In genomic region chr2:25939257-25939668, GRCh38 we compare ENCODE assay signal across 14 cellular contexts. TPM values are rescaled to one million over a fixed set of nuclear protein-coding genes. Genes with fewer than 3 reads are reported as not detected.
DNase-seq lines count a peak whose midpoint lies in the region; ATAC-seq, FAIRE-seq and TF ChIP-seq lines count a peak whose summit lies in the region.
"Had no signal": no experiment of that assay in that cellular context is flagged by ENCODE, and none has a peak within 500 bp of the region (broad histone marks: within the 10 kb centered on the region; RNA-seq: fewer than 3 reads in every experiment).

No MANE protein-coding gene starts in this region.

- H3K4me1 Mint-ChIP-seq in GM23338, result no peaks in the 10 kb centered on the region
- H3K4me1 Mint-ChIP-seq: naive B cell had no signal

- no peak overlapping the region for H2AFZ ChIP-seq in GM23338
- H2AFZ ChIP-seq in MM.1S (ENCODE audit: low read length), result no peak overlapping the region

- H4K20me1 ChIP-seq in GM23338 (replicated peaks; ENCODE audit: insufficient read depth), result peaks cover 6% of the 10 kb centered on the region; the same call in 1 of the 2 replicates
- H4K20me1 ChIP-seq in MM.1S (ENCODE audit: insufficient read depth, low read length), result no peaks in the 10 kb centered on the region

- H3K9me2 ChIP-seq in GM23338 (ENCODE audit: insufficient read depth) (no peaks in the 10 kb centered on the region), MM.1S (replicated peaks; ENCODE audit: insufficient read depth, low read length) (no peaks in the 10 kb centered on the region)

- H3K9me3 ChIP-seq in kidney (ENCODE audit: control insufficient read depth in 1 of 2, low read length in 2 of 2) (no peaks in the 10 kb centered on the region), gastrocnemius medialis (no peaks in the 10 kb centered on the region), MM.1S (replicated peaks; ENCODE audit: insufficient read depth, low read length) (no peaks in the 10 kb centered on the region)

- in situ Hi-C loops in gastrocnemius medialis (cut with MboI; ENCODE audit: low sequenced_read_pairs in 4 of 4), result no loop called here

- H3K4me2 ChIP-seq in GM23338 (no peak overlapping the region), MM.1S (ENCODE audit: low read depth, low read length) (no peak overlapping the region)

- H3K4me1 ChIP-seq in GM23338 (ENCODE audit: insufficient read depth), result no peaks in the 10 kb centered on the region
- peaks cover 0 to 4% of the 10 kb centered on the region in 2 donors for H3K4me1 ChIP-seq in kidney (ENCODE audit: control insufficient read depth in 1 of 2, insufficient read depth in 1 of 2, low read depth in 1 of 2, low read length in 2 of 2)
- peaks cover 28 to 32% of the 10 kb centered on the region in 2 donors for H3K4me1 ChIP-seq in gastrocnemius medialis
- H3K4me1 ChIP-seq in MM.1S (ENCODE audit: low read length), result no peaks in the 10 kb centered on the region

- H3K4me3 Mint-ChIP-seq in GM23338, result no peak overlapping the region
- H3K4me3 Mint-ChIP-seq: activated T-helper 1 cell treated with anti-CD3 and anti-CD28 coated beads, Interleukin-12 subunit alpha, Interleukin-12 subunit beta, Interleukin-2, Interleukin-4 antibody, amounts not matched to agents 30 ng/mL and 10 ng/mL and 1 ng/mL, durations not matched to agents 14 hours and 24 hours and 36 hours; naive B cell had no signal

- no peak overlapping the region for H3K9ac ChIP-seq in kidney (ENCODE audit: low read length in 2 of 2)
- no peak overlapping the region for H3K9ac ChIP-seq in MM.1S (ENCODE audit: low read length)

- no peaks in the 10 kb centered on the region for H3K79me2 ChIP-seq in GM23338 (replicated peaks; ENCODE audit: insufficient read depth)
- H3K79me2 ChIP-seq in MM.1S (ENCODE audit: low read length), result no peaks in the 10 kb centered on the region

- no peak for DNase-seq in GM23338 (ENCODE audit: low spot score)
- DNase-seq in cerebellar nuclear complex (lab: John Stamatoyannopoulos, UW), result peak; percentile 64 to 74
- peak; percentile 21 for DNase-seq in kidney
- no peak for DNase-seq in gastrocnemius medialis
- no peak for DNase-seq in MM.1S
- DNase-seq in NCI-H510A treated with DMSO at 0.1 percent for 48 hours (lab: John Stamatoyannopoulos, UW), result no peak
- no peak for DNase-seq in hypothalamus (lab: John Stamatoyannopoulos, UW)
- DNase-seq in NCI-H1092 (lab: John Stamatoyannopoulos, UW), result no peak
- DNase-seq: cortex of kidney, IMR-90, naive B cell, NCI-H2107, NCI-H774 had no signal

- H3K27me3 ChIP-seq in GM23338 (ENCODE audit: insufficient read depth), result no peaks in the 10 kb centered on the region
- H3K27me3 ChIP-seq in gastrocnemius medialis, result no peaks in the 10 kb centered on the region
- H3K27me3 ChIP-seq in MM.1S (replicated peaks; ENCODE audit: insufficient read depth, low read length), result no peaks in the 10 kb centered on the region

- FAIRE-seq in kidney (lab: Jason Lieb, UNC), result no peak

- TF ChIP-seq CTCF in GM23338 (conservative IDR thresholded peaks at IDR 0.05; ENCODE audit: low read depth in 2 of 2) (no peak), kidney (IDR thresholded peaks at IDR 0.05; ENCODE audit: borderline replicate concordance, extremely low read depth, insufficient read depth) (no peak), gastrocnemius medialis (IDR thresholded peaks at IDR 0.05 in 4 of 5, conservative IDR thresholded peaks at IDR 0.05 in 1 of 5) (no peak), MM.1S (IDR thresholded peaks at IDR 0.05; ENCODE audit: low read length) (no peak)

- H3K36me3 ChIP-seq in GM23338 (ENCODE audit: insufficient read depth) (peaks cover 11% of the 10 kb centered on the region; the same call in 1 of the 2 replicates), kidney (ENCODE audit: control insufficient read depth in 1 of 2, insufficient read depth in 2 of 2, low read length in 2 of 2) (no peaks in the 10 kb centered on the region), gastrocnemius medialis (no peaks in the 10 kb centered on the region), MM.1S (replicated peaks; ENCODE audit: insufficient read depth, low read length) (no peaks in the 10 kb centered on the region)

- peak overlapping the region; percentile 17; the same call in 1 of the 2 replicates for H3K27ac Mint-ChIP-seq in GM23338

- no peak for TF ChIP-seq POLR2A in gastrocnemius medialis (IDR thresholded peaks at IDR 0.05)

- no peak for ATAC-seq in GM23338
- ATAC-seq in gastrocnemius medialis, result peak in 1 of 2 donors; percentile 49

- H3K36me3 Mint-ChIP-seq in GM23338 (ENCODE audit: low read depth), result peaks cover 22% of the 10 kb centered on the region
- H3K36me3 Mint-ChIP-seq: naive B cell had no signal

- peaks cover 3% of the 10 kb centered on the region for H3K27me3 Mint-ChIP-seq in GM23338 (ENCODE audit: insufficient read depth, low read depth, poor library complexity)
- H3K27me3 Mint-ChIP-seq: naive B cell had no signal

- H3F3A ChIP-seq in GM23338 (replicated peaks; ENCODE audit: low read depth) (no peaks in the 10 kb centered on the region), MM.1S (ENCODE audit: insufficient read depth, low read length) (no peaks in the 10 kb centered on the region)

- intact Hi-C loops in kidney (cut with DNase I), result no loop called here
- intact Hi-C loops in gastrocnemius medialis (cut with DNase I; ENCODE audit: low total_unique reads), result loop anchor here (5.0 kb wide), 1 partner anchor 87 kb away; no protein-coding TSS in a partner anchor

- H3K27ac ChIP-seq in GM23338 (ENCODE audit: low read depth), result no peak overlapping the region
- H3K27ac ChIP-seq in kidney (ENCODE audit: low read depth in 2 of 2, low read length in 2 of 2), result no peak overlapping the region
- H3K27ac ChIP-seq in gastrocnemius medialis, result peak overlapping the region; percentile 64 to 85 (median 72)
- no peak overlapping the region for H3K27ac ChIP-seq in MM.1S (ENCODE audit: low read length)

- H3K9me3 Mint-ChIP-seq in GM23338, result no peaks in the 10 kb centered on the region; the same call in 2 of the 3 replicates
- H3K9me3 Mint-ChIP-seq: activated T-helper 1 cell treated with anti-CD3 and anti-CD28 coated beads, Interleukin-12 subunit alpha, Interleukin-12 subunit beta, Interleukin-2, Interleukin-4 antibody, amounts not matched to agents 30 ng/mL and 10 ng/mL and 1 ng/mL, durations not matched to agents 14 hours and 24 hours and 36 hours; naive B cell had no signal

- no peak overlapping the region for H3K4me3 ChIP-seq in GM23338
- H3K4me3 ChIP-seq in kidney (ENCODE audit: low read length in 2 of 2), result no peak overlapping the region
- H3K4me3 ChIP-seq in gastrocnemius medialis, result no peak overlapping the region
- H3K4me3 ChIP-seq in MM.1S (ENCODE audit: low read length), result no peak overlapping the region

TF ChIP-seq in GM23338, 12 proteins besides CTCF, POLR2A, EP300 and RAD21:
- no peak for TF ChIP-seq POLR2AphosphoS5 (IDR thresholded peaks at IDR 0.05; ENCODE audit: low read depth)
- TF ChIP-seq REST (IDR thresholded peaks at IDR 0.05; ENCODE audit: unreplicated experiment), result no peak
- TF ChIP-seq NANOG (IDR thresholded peaks at IDR 0.05; ENCODE audit: borderline replicate concordance), result no peak
- TF ChIP-seq JUNB (IDR thresholded peaks at IDR 0.05; ENCODE audit: unreplicated experiment), result no peak
- no peak for TF ChIP-seq EZH2phosphoT487 (IDR thresholded peaks at IDR 0.05; ENCODE audit: unreplicated experiment)

RNA-seq across cellular contexts. Expression of gene KIF3C, which starts 43.0 kb away (rescaled TPM):
- total RNA-seq in GM23338 (2014; rRNA removed; shearing (Covaris generic)), result 34.6 and 40.0 TPM in 2 replicates
- 14.9 and 16.7 TPM in 2 replicates for polyA plus RNA-seq in GM23338 (2016; fragmentation: Nextera tagmentation; extraction: Ambion mirVana)
- total RNA-seq in kidney, result 4.8 TPM
- 1.9 TPM for polyA plus RNA-seq in kidney (ENCODE audit: insufficient read depth, low read depth, low replicate concordance)
- 1 to 10 TPM; 1.1 to 4.4 (median 2.1) TPM for total RNA-seq in gastrocnemius medialis

Comparison
In these comparisons a context has a peak if more than half of its experiments do, and no peak if none do; other contexts are left out.
1. DNase-seq: peak in cerebellar nuclear complex (2 of 2) and kidney (single experiment); none in GM23338 (single experiment), gastrocnemius medialis (0 of 2), MM.1S (single experiment), NCI-H510A treated with DMSO at 0.1 percent for 48 hours (single experiment), hypothalamus (0 of 51) and NCI-H1092 (single experiment).
2. H3K27ac ChIP-seq: peak in gastrocnemius medialis (4 of 4); none in GM23338 (single experiment), kidney (0 of 2) and MM.1S (single experiment).